8 cellular contexts compared by ENCODE assay signal in genomic region chr2:529425-529824, GRCh38.
DNase-seq lines count a peak whose midpoint lies in the region; ATAC-seq and TF ChIP-seq lines count a peak whose summit lies in the region.
"Had no signal": no experiment of that assay in that cellular context is flagged by ENCODE, and none has a peak within 500 bp of the region (broad histone marks: within the 10 kb centered on the region; RNA-seq: fewer than 3 reads in every experiment).

No MANE protein-coding gene starts in this region.

- H3K18ac ChIP-seq in neuronal stem cell (ENCODE audit: low read length), result no peak overlapping the region

- H2BK15ac ChIP-seq in neuronal stem cell (ENCODE audit: low read length), result no peak overlapping the region

- no peak overlapping the region for H2BK12ac ChIP-seq in neuronal stem cell (ENCODE audit: low read length)

- H2AK5ac ChIP-seq in neuronal stem cell (ENCODE audit: low read depth, low read length), result no peak overlapping the region

- H3K4me3 ChIP-seq in body of pancreas, result no peak overlapping the region
- H3K4me3 ChIP-seq in neuronal stem cell (ENCODE audit: low read length in 2 of 2), result no peak overlapping the region

- intact Hi-C loops in body of pancreas (cut with DNase I), result no loop called here

- no peak overlapping the region for H3K23ac ChIP-seq in neuronal stem cell (ENCODE audit: low read depth, low read length, poor library complexity)

- no peak overlapping the region for H2BK120ac ChIP-seq in neuronal stem cell (ENCODE audit: low read depth, low read length)

- H3K4ac ChIP-seq in neuronal stem cell (ENCODE audit: low read length), result no peak overlapping the region

- 0 to 2% methylated on average over 2 of the region's 2 CpGs for WGBS in body of pancreas, 2 donors
- WGBS in neuronal stem cell (ENCODE audit: extremely low coverage in 2 of 2, insufficient read length in 2 of 2, insufficient replicate concordance in 1 of 2), 2 donors, result no CpG with 5 or more reads among the region's 2 CpGs

- ATAC-seq in GM19351 (IDR thresholded peaks at IDR 0.05; ENCODE audit: unreplicated experiment) (peak; percentile 64), body of pancreas (no peak), GM19328 (IDR thresholded peaks at IDR 0.05; ENCODE audit: unreplicated experiment) (no peak)

- no peaks in the 10 kb centered on the region for H3K36me3 ChIP-seq in body of pancreas (replicated peaks in 1 of 2; ENCODE audit: insufficient read depth in 1 of 2, low read depth in 2 of 2)
- no peaks in the 10 kb centered on the region for H3K36me3 ChIP-seq in neuronal stem cell (replicated peaks in 1 of 2; ENCODE audit: control insufficient read depth in 2 of 2, insufficient read depth in 2 of 2, low read length in 2 of 2)

- TF ChIP-seq CTCF in body of pancreas (IDR thresholded peaks at IDR 0.05), result peak in 4 of 7 experiments; percentile 32 to 40 (median 36)

- no peak overlapping the region for H3K27ac ChIP-seq in body of pancreas
- no peak overlapping the region for H3K27ac ChIP-seq in neuronal stem cell (replicated peaks; ENCODE audit: low read length)

- DNase-seq in NCI-H1930 (lab: John Stamatoyannopoulos, UW) (peak; percentile 1 to 11), body of pancreas (no peak), neuronal stem cell (ENCODE audit: low spot score) (no peak), SKM-1 treated with dmso at 0.1 percent for 144 hours (lab: John Stamatoyannopoulos, UW; ENCODE audit: unreplicated experiment) (no peak), NCI-H226 (no peak)
- DNase-seq: substantia nigra had no signal

- H4K8ac ChIP-seq in neuronal stem cell (ENCODE audit: low read depth, low read length), result no peak overlapping the region

- H3K79me1 ChIP-seq in neuronal stem cell (ENCODE audit: low read depth, low read length), result no peaks in the 10 kb centered on the region

- H3K4me2 ChIP-seq in neuronal stem cell (ENCODE audit: insufficient read depth, low read length, poor library complexity, severe bottlenecking), result no peak overlapping the region

- H3K27me3 ChIP-seq in body of pancreas, result no peaks in the 10 kb centered on the region
- peaks cover 0 to 10% (median 0%) of the 10 kb centered on the region in 3 experiments for H3K27me3 ChIP-seq in neuronal stem cell (ENCODE audit: control insufficient read depth in 3 of 3, insufficient read depth in 3 of 3, low read depth in 1 of 3, low read length in 3 of 3)

- no peak overlapping the region for H3K14ac ChIP-seq in neuronal stem cell (ENCODE audit: low read length)

- TF ChIP-seq POLR2A in body of pancreas (IDR thresholded peaks at IDR 0.05), result no peak

- no peak overlapping the region for H4K91ac ChIP-seq in neuronal stem cell (ENCODE audit: low read depth, low read length, poor library complexity)

- peak overlapping the region; percentile 70 for H2AFZ ChIP-seq in neuronal stem cell (ENCODE audit: low read length)

- no peaks in the 10 kb centered on the region for H3K9me3 ChIP-seq in body of pancreas
- peaks cover 0 to 9% of the 10 kb centered on the region in 2 donors for H3K9me3 ChIP-seq in neuronal stem cell (replicated peaks in 1 of 2; ENCODE audit: control insufficient read depth in 2 of 2, insufficient read depth in 1 of 2, low read depth in 1 of 2, low read length in 2 of 2)

- H2BK5ac ChIP-seq in neuronal stem cell (ENCODE audit: low read length), result no peak overlapping the region

- H3K4me1 ChIP-seq in body of pancreas (no peaks in the 10 kb centered on the region), neuronal stem cell (ENCODE audit: control insufficient read depth in 2 of 2, insufficient read depth in 1 of 2, low read depth in 1 of 2, low read length in 2 of 2) (peaks cover 10 to 11% of the 10 kb centered on the region in 2 donors)

- no peak overlapping the region for H3K9ac ChIP-seq in neuronal stem cell (ENCODE audit: low read depth, low read length, poor library complexity)

Comparison
In these comparisons a context has a peak if more than half of its experiments do, and no peak if none do; other contexts are left out.
1. DNase-seq: peak in NCI-H1930 (2 of 2); none in body of pancreas (0 of 4), neuronal stem cell (single experiment), SKM-1 treated with dmso at 0.1 percent for 144 hours (single experiment) and NCI-H226 (single experiment).